ENCODE assay signal across 27 cellular contexts in genomic region chr6:92700411-92700810, GRCh38.
"Had no signal": no experiment of that assay in that cellular context is flagged by ENCODE, and none has a peak within 500 bp of the region (broad histone marks: within the 10 kb centered on the region; RNA-seq: fewer than 3 reads in every experiment).

No MANE protein-coding gene starts in this region.

- H3K27me3 Mint-ChIP-seq: naive thymus-derived CD8-positive, alpha-beta T cell had no signal

- H3K9me3 ChIP-seq: gastrocnemius medialis, heart left ventricle, left lung, psoas muscle, sigmoid colon, testis, tibial artery, upper lobe of left lung, uterus had no signal

- H3K4me3 ChIP-seq: dorsolateral prefrontal cortex, gastrocnemius medialis, heart left ventricle, hepatocyte, left lung, psoas muscle, sigmoid colon, testis, tibial artery, upper lobe of left lung, uterus had no signal

- H3K27ac Mint-ChIP-seq: naive thymus-derived CD8-positive, alpha-beta T cell; stimulated activated effector memory CD8-positive, alpha-beta T cell treated with anti-CD3 and anti-CD28 coated beads, Interleukin-12 subunit alpha, Interleukin-12 subunit beta, amount 100 ng/mL, for 72 hours had no signal

- H3K4me1 ChIP-seq: gastrocnemius medialis, heart left ventricle, left lung, psoas muscle, sigmoid colon, testis, tibial artery, upper lobe of left lung, uterus had no signal

- H3K36me3 Mint-ChIP-seq: naive thymus-derived CD8-positive, alpha-beta T cell; stimulated activated effector memory CD8-positive, alpha-beta T cell treated with anti-CD3 and anti-CD28 coated beads, Interleukin-12 subunit alpha, Interleukin-12 subunit beta, amount 100 ng/mL, for 72 hours had no signal

- H3K4me3 Mint-ChIP-seq: naive thymus-derived CD8-positive, alpha-beta T cell; neural crest cell; stimulated activated effector memory CD8-positive, alpha-beta T cell treated with anti-CD3 and anti-CD28 coated beads, Interleukin-12 subunit alpha, Interleukin-12 subunit beta, amount 100 ng/mL, for 72 hours had no signal

- H3K4me2 ChIP-seq: hepatocyte had no signal

- H2AFZ ChIP-seq: hepatocyte had no signal

- H3K36me3 ChIP-seq: gastrocnemius medialis, heart left ventricle, left lung, sigmoid colon, tibial artery, upper lobe of left lung, uterus had no signal

- H3K4me1 Mint-ChIP-seq: naive thymus-derived CD8-positive, alpha-beta T cell; neural crest cell; stimulated activated effector memory CD8-positive, alpha-beta T cell treated with anti-CD3 and anti-CD28 coated beads, Interleukin-12 subunit alpha, Interleukin-12 subunit beta, amount 100 ng/mL, for 72 hours had no signal

- H3K27ac ChIP-seq: dorsolateral prefrontal cortex, epithelial cell of prostate, gastrocnemius medialis, heart left ventricle, hepatocyte, left lung, psoas muscle, sigmoid colon, testis, tibial artery, upper lobe of left lung, uterus had no signal

- DNase-seq: effector CD4-positive, alpha-beta T cell; foreskin fibroblast; gastrocnemius medialis; heart left ventricle; left cardiac atrium; mesenchymal stem cell; midbrain; naive thymus-derived CD8-positive, alpha-beta T cell; nucleus accumbens; psoas muscle; sigmoid colon; stimulated activated CD4-positive, alpha-beta T cell treated with anti-CD3 and anti-CD28 coated beads, Interleukin-2, amount 100 ng/mL, for 24 hours; stimulated activated CD4-positive, alpha-beta T cell treated with anti-CD3 and anti-CD28 coated beads, Interleukin-4, amount 100 ng/mL, for 24 hours; stimulated activated naive CD8-positive, alpha-beta T cell treated with anti-CD3 and anti-CD28 coated beads, Interleukin-15, Interleukin-2, amounts not matched to agents 100 U/mL and 50 U/mL, for 24 hours; substantia nigra; testis; tibial artery; uterus had no signal

- ATAC-seq: esophagus mucosa; gastrocnemius medialis; heart left ventricle; left cardiac atrium; left lung; naive thymus-derived CD8-positive, alpha-beta T cell; psoas muscle; right cardiac atrium; stimulated activated effector memory CD8-positive, alpha-beta T cell treated with anti-CD3 and anti-CD28 coated beads, Interleukin-12 subunit alpha, Interleukin-12 subunit beta, amount 100 ng/mL, for 72 hours; stimulated activated naive CD8-positive, alpha-beta T cell treated with anti-CD3 and anti-CD28 coated beads, Interleukin-15, Interleukin-2, amounts not matched to agents 100 U/mL and 50 U/mL, for 24 hours had no signal

- H3K79me2 ChIP-seq: hepatocyte had no signal

- H3K27me3 ChIP-seq: dorsolateral prefrontal cortex, gastrocnemius medialis, heart left ventricle, hepatocyte, left lung, sigmoid colon, testis, tibial artery, upper lobe of left lung, uterus had no signal

- H3K9me3 Mint-ChIP-seq: neural crest cell had no signal
